Comparison of ENCODE assay signal across 14 cellular contexts in the genomic region with DNA sequence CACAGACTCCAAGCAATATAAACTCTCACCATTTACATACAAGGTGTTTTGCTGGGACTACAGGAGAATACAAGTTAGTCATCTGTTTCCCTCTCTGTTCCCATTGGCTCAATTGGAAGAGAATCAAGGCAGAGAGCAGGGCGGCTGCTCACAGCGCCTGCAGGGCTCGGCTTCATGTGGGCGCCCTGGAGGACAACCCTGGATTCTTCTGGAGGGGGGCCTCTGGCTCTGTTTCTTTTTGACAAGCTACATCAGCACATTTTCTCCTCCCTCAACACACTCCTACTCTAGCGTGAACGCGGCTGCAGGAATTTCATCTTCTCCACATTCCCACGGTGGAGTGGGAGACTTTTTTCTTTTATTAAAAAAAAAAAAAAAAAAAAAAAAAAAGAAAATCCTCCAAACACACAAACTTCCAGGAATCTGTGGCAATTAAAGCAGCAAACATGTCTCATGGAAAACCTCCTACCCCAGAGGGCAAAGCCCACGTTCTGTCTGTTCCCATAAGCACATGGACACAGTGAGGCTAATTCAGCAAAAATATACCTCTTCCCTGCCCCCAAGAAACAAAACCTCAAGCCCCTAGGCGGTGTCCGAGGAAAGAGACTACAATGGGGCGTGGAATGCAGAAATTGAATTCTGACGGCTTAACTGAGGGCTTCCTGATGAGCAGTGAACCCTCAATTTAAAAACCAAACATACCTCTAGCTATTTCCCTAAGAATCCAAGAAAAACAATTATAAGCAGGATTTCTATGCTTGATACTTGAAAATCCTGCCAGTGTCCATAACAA. TPM values are rescaled to one million over a fixed set of nuclear protein-coding genes. Genes with fewer than 3 reads are reported as not detected.
DNase-seq lines count a peak whose midpoint lies in the region; TF ChIP-seq lines count a peak whose summit lies in the region.
"Had no signal": no experiment of that assay in that cellular context is flagged by ENCODE, and none has a peak within 500 bp of the region (broad histone marks: within the 10 kb centered on the region; RNA-seq: fewer than 3 reads in every experiment).

No MANE protein-coding gene starts in this region.

- H3K9me3 ChIP-seq in hepatocyte (ENCODE audit: low read depth) (no peaks in the 10 kb centered on the region), parathyroid adenoma (ENCODE audit: control insufficient read depth, low read length) (no peaks in the 10 kb centered on the region), prostate gland (no peaks in the 10 kb centered on the region)

- peaks cover 2% of the 10 kb centered on the region for H4K20me1 ChIP-seq in hepatocyte (ENCODE audit: insufficient read depth, poor library complexity, severe bottlenecking)

- H3K9me2 ChIP-seq in hepatocyte (replicated peaks; ENCODE audit: insufficient read depth) = no peaks in the 10 kb centered on the region

- DNase-seq in ELR (ENCODE audit: low read depth) (peak; percentile 52), astrocyte of the hippocampus (ENCODE audit: low read depth, low spot score) (peak; percentile 81), hepatocyte (ENCODE audit: low spot score) (peak; percentile 58), NCI-H2107 treated with DMSO at 0.1 percent for 48 hours (lab: John Stamatoyannopoulos, UW; ENCODE audit: unreplicated experiment) (no peak), mesenteric fat pad (ENCODE audit: low spot score) (no peak), superior temporal gyrus (ENCODE audit: extremely low spot score) (no peak), prostate gland (ENCODE audit: low spot score) (no peak)
- DNase-seq: activated CD8-positive, alpha-beta T cell treated with anti-CD3 and anti-CD28 coated beads, Interleukin-2, amount 10 ng/mL, durations not matched to agents 7 days and 5 days; CD4-positive, CD25-positive, alpha-beta regulatory T cell; effector memory CD8-positive, alpha-beta T cell; KG1; NCI-H2081; OCI-M1 had no signal

- H3K4me3 ChIP-seq in hepatocyte = no peak overlapping the region
- H3K4me3 ChIP-seq in parathyroid adenoma (ENCODE audit: low read depth, low read length) = no peak overlapping the region
- no peak overlapping the region for H3K4me3 ChIP-seq in prostate gland

- no peak overlapping the region for H3K9ac ChIP-seq in parathyroid adenoma

- intact Hi-C loops in prostate gland (cut with DNase I) = no loop called here

- H3K27ac ChIP-seq in hepatocyte (peak overlapping the region; percentile 60), parathyroid adenoma (peak overlapping the region; percentile 5), prostate gland (no peak overlapping the region)

- H3K27me3 ChIP-seq in hepatocyte = no peaks in the 10 kb centered on the region
- H3K27me3 ChIP-seq in parathyroid adenoma (ENCODE audit: control insufficient read depth, insufficient read depth, low read length) = no peaks in the 10 kb centered on the region
- no peaks in the 10 kb centered on the region for H3K27me3 ChIP-seq in prostate gland (replicated peaks; ENCODE audit: insufficient read depth)

- TF ChIP-seq CTCF in hepatocyte (IDR thresholded peaks at IDR 0.05; ENCODE audit: poor library complexity) (no peak), parathyroid adenoma (IDR thresholded peaks at IDR 0.05) (no peak), prostate gland (IDR thresholded peaks at IDR 0.05) (no peak)

- H3K79me2 ChIP-seq in hepatocyte (no peaks in the 10 kb centered on the region), parathyroid adenoma (no peaks in the 10 kb centered on the region)

- H2AFZ ChIP-seq in hepatocyte (no peak overlapping the region), parathyroid adenoma (no peak overlapping the region)

- H3K4me1 ChIP-seq in hepatocyte (ENCODE audit: insufficient read depth) (peaks cover 22% of the 10 kb centered on the region), parathyroid adenoma (peaks cover 2% of the 10 kb centered on the region), prostate gland (replicated peaks) (no peaks in the 10 kb centered on the region)

- TF ChIP-seq POLR2A in prostate gland (IDR thresholded peaks at IDR 0.05) = no peak

- 49% methylated on average over 13 of the region's 13 CpGs for WGBS in hepatocyte (ENCODE audit: low lambda C conversion rate, missing lambda C conversion rate)
- WGBS in prostate gland = 77% methylated on average over 13 of the region's 13 CpGs

- H3K4me2 ChIP-seq in hepatocyte (peak overlapping the region; percentile 46), parathyroid adenoma (ENCODE audit: low read length) (no peak overlapping the region)

- no peaks in the 10 kb centered on the region for H3K36me3 ChIP-seq in hepatocyte (replicated peaks; ENCODE audit: insufficient read depth, low read depth)
- no peaks in the 10 kb centered on the region for H3K36me3 ChIP-seq in parathyroid adenoma (ENCODE audit: control insufficient read depth, insufficient read depth, low read length)
- H3K36me3 ChIP-seq in prostate gland = no peaks in the 10 kb centered on the region

RNA-seq across cellular contexts. Expression of a gene that starts 50.6 kb away (rescaled TPM):
- total RNA-seq in hepatocyte = 11.7 and 11.8 TPM in 2 replicates
- 8.2 and 12.1 TPM in 2 replicates for polyA plus RNA-seq in hepatocyte
- total RNA-seq in mesenteric fat pad = 3.6 TPM
- 10 to 100 TPM; 12.3 to 18.7 TPM for total RNA-seq in prostate gland

Comparison
In these comparisons a context has a peak if more than half of its experiments do, and no peak if none do; other contexts are left out.
1. DNase-seq: peak in ELR (single experiment), astrocyte of the hippocampus (single experiment) and hepatocyte (single experiment); none in NCI-H2107 treated with DMSO at 0.1 percent for 48 hours (single experiment), mesenteric fat pad (single experiment), superior temporal gyrus (single experiment) and prostate gland (single experiment).
2. H3K27ac ChIP-seq: peak in hepatocyte (single experiment) and parathyroid adenoma (single experiment); none in prostate gland (0 of 2).